In genomic region chr22:21591695-21592094, GRCh38 we compare ENCODE assay signal across 14 cellular contexts. TPM values are rescaled to one million over a fixed set of nuclear protein-coding genes. Genes with fewer than 3 reads are reported as not detected.
A peak's percentile ranks its signal among the peaks of the same experiment; 100 is the strongest.
DNase-seq lines count a peak whose midpoint lies in the region; ATAC-seq, FAIRE-seq and TF ChIP-seq lines count a peak whose summit lies in the region.
"Had no signal": no experiment of that assay in that cellular context is flagged by ENCODE, and none has a peak within 500 bp of the region (broad histone marks: within the 10 kb centered on the region; RNA-seq: fewer than 3 reads in every experiment).

No MANE protein-coding gene starts in this region.

- H3K27me3 ChIP-seq in foreskin keratinocyte = no peaks in the 10 kb centered on the region
- no peaks in the 10 kb centered on the region for H3K27me3 ChIP-seq in trophoblast cell (ENCODE audit: insufficient read depth, low read length)
- H3K27me3 ChIP-seq in small intestine (ENCODE audit: control insufficient read depth in 2 of 2, insufficient read depth in 2 of 2, low read length in 2 of 2) = no peaks in the 10 kb centered on the region

- H2BK12ac ChIP-seq in trophoblast cell (ENCODE audit: low read length) = no peak overlapping the region

- H3K27ac ChIP-seq in RWPE1 (peak overlapping the region; percentile 27), foreskin keratinocyte (no peak overlapping the region), trophoblast cell (ENCODE audit: low read depth, low read length) (no peak overlapping the region), small intestine (ENCODE audit: low read depth in 1 of 2, low read length in 1 of 2) (no peak overlapping the region)

- WGBS in trophoblast cell (ENCODE audit: extremely low coverage, insufficient coverage, insufficient read length) = no CpG with 5 or more reads among the region's 9 CpGs
- 75 to 87% (median 81%) methylated on average over 9 of the region's 9 CpGs for WGBS in small intestine, 3 donors

- H3K18ac ChIP-seq in trophoblast cell (ENCODE audit: low read length) = no peak overlapping the region

- peaks cover 21% of the 10 kb centered on the region for H3K79me2 ChIP-seq in trophoblast cell (ENCODE audit: control insufficient read depth, insufficient read depth, low read length, poor library complexity)

- H3K79me1 ChIP-seq in trophoblast cell (ENCODE audit: low read length) = no peaks in the 10 kb centered on the region

- H3K14ac ChIP-seq in trophoblast cell (ENCODE audit: low read length) = no peak overlapping the region

- no peak overlapping the region for H3K4me2 ChIP-seq in trophoblast cell (ENCODE audit: low read length)

- no peak overlapping the region for H2BK120ac ChIP-seq in trophoblast cell (ENCODE audit: insufficient read depth, low read length, poor library complexity)

- no peak overlapping the region for H2AFZ ChIP-seq in trophoblast cell (ENCODE audit: insufficient read depth, low read length, poor library complexity)

- FAIRE-seq in small intestine (lab: Jason Lieb, UNC) = no peak

- H4K12ac ChIP-seq in trophoblast cell (ENCODE audit: low read depth, low read length) = no peak overlapping the region

- no peak overlapping the region for H3K4me3 ChIP-seq in trophoblast cell (ENCODE audit: low read depth, low read length)
- no peak overlapping the region for H3K4me3 ChIP-seq in small intestine (ENCODE audit: low read depth in 1 of 2, low read length in 2 of 2)

- H3K36me3 ChIP-seq in trophoblast cell (ENCODE audit: control insufficient read depth in 1 of 2, insufficient read depth in 2 of 2, low read length in 2 of 2) (peaks cover 34 to 43% of the 10 kb centered on the region in 2 experiments), small intestine (ENCODE audit: control insufficient read depth in 2 of 2, insufficient read depth in 2 of 2, low read length in 2 of 2) (peaks cover 4 to 22% of the 10 kb centered on the region in 2 donors)

- H3K23ac ChIP-seq in trophoblast cell (ENCODE audit: low read length) = no peak overlapping the region

- H2BK5ac ChIP-seq in trophoblast cell (ENCODE audit: low read depth, low read length, poor library complexity) = no peak overlapping the region

- H2AK5ac ChIP-seq in trophoblast cell (ENCODE audit: low read length) = no peak overlapping the region

- DNase-seq in DMS79 (lab: John Stamatoyannopoulos, UW) (peak; percentile 32), RWPE1 (ENCODE audit: low spot score) (no peak), foreskin keratinocyte (no peak), trophoblast cell (no peak), sciatic nerve (ENCODE audit: low spot score) (no peak), small intestine (no peak)
- DNase-seq: activated B cell treated with CpG ODN at 0.5 μM for 24 hours; activated T-cell treated with anti-CD3 and anti-CD28 coated beads, Interleukin-2, amount 50 U/mL, for 48 hours; NCI-H510A had no signal

- intact Hi-C loops in sciatic nerve (cut with DNase I) = no loop called here

- H4K91ac ChIP-seq in trophoblast cell (ENCODE audit: low read depth, low read length) = no peak overlapping the region

- H3K4me1 ChIP-seq in foreskin keratinocyte = no peaks in the 10 kb centered on the region
- H3K4me1 ChIP-seq in trophoblast cell (ENCODE audit: control insufficient read depth in 1 of 2, insufficient read depth in 2 of 2, low read length in 2 of 2) = peaks cover 4 to 5% of the 10 kb centered on the region in 2 experiments
- H3K4me1 ChIP-seq in small intestine (ENCODE audit: control insufficient read depth in 2 of 2, insufficient read depth in 1 of 2, low read depth in 1 of 2, low read length in 1 of 2) = no peaks in the 10 kb centered on the region

- no peak overlapping the region for H3K9ac ChIP-seq in trophoblast cell (ENCODE audit: low read length)

- H4K8ac ChIP-seq in trophoblast cell (ENCODE audit: low read depth, low read length) = no peak overlapping the region

- POLR2A ChIA-PET in RWPE1 (lab: Yijun Ruan, JAX; ENCODE audit: low non-redundant PET) = no interaction called here

- H3K9me3 ChIP-seq in trophoblast cell (ENCODE audit: insufficient read depth, low read depth, low read length) = peaks cover 1% of the 10 kb centered on the region
- no peaks in the 10 kb centered on the region for H3K9me3 ChIP-seq in small intestine (ENCODE audit: control insufficient read depth, low read depth)

- TF ChIP-seq CTCF in RWPE1 (conservative IDR thresholded peaks at IDR 0.05; ENCODE audit: low read depth) (no peak), foreskin keratinocyte (conservative IDR thresholded peaks at IDR 0.05) (no peak)

- H3K4ac ChIP-seq in trophoblast cell (ENCODE audit: low read depth, low read length) = peak overlapping the region; percentile 66

- CTCF ChIA-PET in RWPE1 (lab: Yijun Ruan, JAX) = no interaction called here

- ATAC-seq in foreskin keratinocyte (peak; percentile 43), sciatic nerve (no peak), HG02642 (IDR thresholded peaks at IDR 0.05; ENCODE audit: poor library complexity, unreplicated experiment) (no peak)
- ATAC-seq: HCT116 had no signal

RNA-seq across cellular contexts. Expression of gene UBE2L3, which starts 24.2 kb away (rescaled TPM):
- total RNA-seq in foreskin keratinocyte = 92.2 and 92.4 TPM in 2 replicates
- polyA plus RNA-seq in foreskin keratinocyte = 96.9 and 101 TPM in 2 replicates
- polyA plus RNA-seq in trophoblast cell (2013) = 103 TPM in 2 replicates
- total RNA-seq in sciatic nerve = 40.8 TPM
- polyA plus RNA-seq in small intestine = 10 to 100 TPM; 62.5 to 82.1 (median 67.0) TPM

RNA-seq across cellular contexts. Expression of gene YDJC, which starts 38.1 kb away (rescaled TPM):
- total RNA-seq in foreskin keratinocyte (43.9 and 44.9 TPM in 2 replicates), sciatic nerve (7.0 TPM)
- polyA plus RNA-seq in foreskin keratinocyte (63.5 and 65.7 TPM in 2 replicates), small intestine (10 to 100 TPM; 38.8 to 46.7 (median 45.6) TPM)
- 18.4 and 21.0 TPM in 2 replicates for polyA plus RNA-seq in trophoblast cell (2013)

RNA-seq across cellular contexts. Expression of gene RIMBP3C, which starts 40.4 kb away (rescaled TPM):
- 0.07 TPM in 1 of 2 replicates, not detected in the other for total RNA-seq in foreskin keratinocyte
- 0.01 and 0.02 TPM in 2 replicates for polyA plus RNA-seq in foreskin keratinocyte
- 0.01 and 0.05 TPM in 2 replicates for polyA plus RNA-seq in trophoblast cell (2013)
- total RNA-seq in sciatic nerve = 0.36 TPM
- polyA plus RNA-seq in small intestine = under 1 TPM in 1 of 3 donors, not detected in 2; 0.04 TPM
- total RNA-seq: HT-29 had no signal

RNA-seq across cellular contexts. Expression of gene CCDC116, which starts 40.9 kb away (rescaled TPM):
- total RNA-seq in foreskin keratinocyte (0.07 and 0.10 TPM in 2 replicates), sciatic nerve (0.89 TPM)
- polyA plus RNA-seq in foreskin keratinocyte (0.08 and 0.11 TPM in 2 replicates), small intestine (under 1 TPM; 0.22 to 0.40 (median 0.27) TPM)
- 0.41 and 0.42 TPM in 2 replicates for polyA plus RNA-seq in trophoblast cell (2013)
- total RNA-seq: renal cortical epithelial cell, SK-MEL-5 had no signal

RNA-seq across cellular contexts. Expression of gene SDF2L1, which starts 50.4 kb away (rescaled TPM):
- total RNA-seq in foreskin keratinocyte (65.4 and 72.1 TPM in 2 replicates), sciatic nerve (21.8 TPM)
- polyA plus RNA-seq in foreskin keratinocyte (107 and 146 TPM in 2 replicates), small intestine (100 to 1,000 TPM in 1 of 3 donors, 10 to 100 TPM in 2; 25.9 to 125 (median 59.2) TPM)
- 59.2 and 63.2 TPM in 2 replicates for polyA plus RNA-seq in trophoblast cell (2013)
